ENCODE assay signal across 20 cellular contexts in genomic region chr5:77010281-77010680, GRCh38. TPM values are rescaled to one million over a fixed set of nuclear protein-coding genes. Genes with fewer than 3 reads are reported as not detected.
DNase-seq lines count a peak whose midpoint lies in the region; ATAC-seq, FAIRE-seq and TF ChIP-seq lines count a peak whose summit lies in the region.
"Had no signal": no experiment of that assay in that cellular context is flagged by ENCODE, and none has a peak within 500 bp of the region (broad histone marks: within the 10 kb centered on the region; RNA-seq: fewer than 3 reads in every experiment).

No MANE protein-coding gene starts in this region.

- H3K27ac Mint-ChIP-seq in astrocyte (ENCODE audit: unreplicated experiment), result no peak overlapping the region
- H3K27ac Mint-ChIP-seq: CD4-positive, alpha-beta memory T cell; H9 had no signal

- H3K27me3 Mint-ChIP-seq in astrocyte (ENCODE audit: low read depth, unreplicated experiment), result peaks cover 1% of the 10 kb centered on the region

- H3K36me3 ChIP-seq in SK-N-SH (replicated peaks in 1 of 2; ENCODE audit: control insufficient read depth in 1 of 2, insufficient read depth in 2 of 2, low read length in 1 of 2) (no peaks in the 10 kb centered on the region), astrocyte (ENCODE audit: insufficient read depth, low read length) (no peaks in the 10 kb centered on the region)

- FAIRE-seq in astrocyte (lab: Jason Lieb, UNC), result no peak
- FAIRE-seq: A549, G401.6, GM12892, H1 had no signal

- no peak for ATAC-seq in SK-N-SH treated with all-trans-retinoic acid at 6 μM for 48 hours
- ATAC-seq in GM21423 (IDR thresholded peaks at IDR 0.05; ENCODE audit: unreplicated experiment), result no peak
- ATAC-seq: A549, HCT116 had no signal

- H3K4me3 Mint-ChIP-seq in astrocyte (ENCODE audit: unreplicated experiment), result no peak overlapping the region
- H3K4me3 Mint-ChIP-seq: CD4-positive, alpha-beta memory T cell; H9 had no signal

- DNase-seq in SK-N-SH, result no peak
- peak; percentile 26 for DNase-seq in astrocyte (ENCODE audit: low read depth)
- peak; percentile 75 for DNase-seq in retinal pigment epithelial cell (ENCODE audit: low read depth)
- DNase-seq in glomerular visceral epithelial cell (ENCODE audit: extremely low spot score), result no peak
- DNase-seq: 8988T; C1 segment of cervical spinal cord; Caco-2; CD4-positive, alpha-beta memory T cell; DMS153; DND-41; GM23248; H9 had no signal

- H3K9me2 ChIP-seq in SK-N-SH, result no peaks in the 10 kb centered on the region

- no peaks in the 10 kb centered on the region for H3K9me3 Mint-ChIP-seq in astrocyte (ENCODE audit: unreplicated experiment)

- H3F3A ChIP-seq in SK-N-SH (replicated peaks; ENCODE audit: insufficient read depth), result no peaks in the 10 kb centered on the region

- TF ChIP-seq CTCF in SK-N-SH (IDR thresholded peaks at IDR 0.05), result no peak
- TF ChIP-seq CTCF in astrocyte (IDR thresholded peaks at IDR 0.05; ENCODE audit: insufficient read depth, low read depth, low read length), result no peak
- no peak for TF ChIP-seq CTCF in retinal pigment epithelial cell (conservative IDR thresholded peaks at IDR 0.05; ENCODE audit: low read depth, low read length)

- no peak for TF ChIP-seq EP300 in SK-N-SH (IDR thresholded peaks at IDR 0.05; ENCODE audit: borderline replicate concordance in 1 of 2, low read depth in 1 of 2, low read length in 1 of 2)

- H3K4me1 ChIP-seq in SK-N-SH (ENCODE audit: control insufficient read depth in 1 of 2, insufficient read depth in 2 of 2, low read depth in 1 of 2, low read length in 1 of 2), result no peaks in the 10 kb centered on the region; a peak in 1 of 4 replicates
- H3K4me1 ChIP-seq in astrocyte (ENCODE audit: insufficient read depth, low read length), result no peaks in the 10 kb centered on the region
- H3K4me1 ChIP-seq: A549, Caco-2 had no signal

- H3K4me2 ChIP-seq in SK-N-SH (no peak overlapping the region), astrocyte (ENCODE audit: low read length) (no peak overlapping the region)
- H3K4me2 ChIP-seq: A549 had no signal

- POLR2A ChIA-PET in SK-N-SH (lab: Yijun Ruan, JAX), result no interaction called here

- no peak overlapping the region for H3K27ac ChIP-seq in SK-N-SH (ENCODE audit: low read depth in 2 of 2, low read length in 1 of 2)
- H3K27ac ChIP-seq in astrocyte (ENCODE audit: low read depth, low read length), result no peak overlapping the region
- H3K27ac ChIP-seq: A549, GM23248 had no signal

- H3K36me3 Mint-ChIP-seq in astrocyte (ENCODE audit: low read depth, unreplicated experiment), result no peaks in the 10 kb centered on the region
- H3K36me3 Mint-ChIP-seq: CD4-positive, alpha-beta memory T cell had no signal

- H3K79me2 ChIP-seq in SK-N-SH (ENCODE audit: insufficient read depth), result no peaks in the 10 kb centered on the region
- H3K79me2 ChIP-seq in astrocyte (ENCODE audit: insufficient read depth, low read length), result no peaks in the 10 kb centered on the region

- no peak overlapping the region for H3K4me3 ChIP-seq in SK-N-SH (ENCODE audit: low read depth in 2 of 2, low read length in 1 of 2)
- no peak overlapping the region for H3K4me3 ChIP-seq in astrocyte (ENCODE audit: insufficient read depth, low read depth, low read length)
- no peak overlapping the region for H3K4me3 ChIP-seq in retinal pigment epithelial cell (ENCODE audit: low read length)
- H3K4me3 ChIP-seq: A549, GM23248 had no signal

- no peaks in the 10 kb centered on the region for H3K9me3 ChIP-seq in SK-N-SH
- no peaks in the 10 kb centered on the region for H3K9me3 ChIP-seq in astrocyte (ENCODE audit: insufficient read depth, low read depth, low read length)
- H3K9me3 ChIP-seq: A549, Caco-2 had no signal

- peaks cover 2% of the 10 kb centered on the region for H3K4me1 Mint-ChIP-seq in astrocyte (ENCODE audit: low read depth, unreplicated experiment)

- H2AFZ ChIP-seq in SK-N-SH (ENCODE audit: low read depth) (no peak overlapping the region), astrocyte (ENCODE audit: low read depth, low read length) (no peak overlapping the region)
- H2AFZ ChIP-seq: GM23248 had no signal

- H3K9ac ChIP-seq in SK-N-SH (no peak overlapping the region), astrocyte (ENCODE audit: low read length) (no peak overlapping the region)
- H3K9ac ChIP-seq: GM23248 had no signal

- CTCF ChIA-PET in SK-N-SH (lab: Yijun Ruan, JAX), result no interaction called here

- WGBS in SK-N-SH (ENCODE audit: low lambda C conversion rate), result 49% methylated on average over 5 of the region's 5 CpGs

- H3K27me3 ChIP-seq in SK-N-SH (ENCODE audit: insufficient read depth) (no peaks in the 10 kb centered on the region), astrocyte (ENCODE audit: insufficient read depth, low read length) (no peaks in the 10 kb centered on the region)

- H4K20me1 ChIP-seq in SK-N-SH (ENCODE audit: insufficient read depth) (no peaks in the 10 kb centered on the region), astrocyte (ENCODE audit: insufficient read depth, low read length) (no peaks in the 10 kb centered on the region)

- no peak for TF ChIP-seq RAD21 in SK-N-SH (IDR thresholded peaks at IDR 0.05; ENCODE audit: low read length)

TF ChIP-seq in SK-N-SH treated with all-trans-retinoic acid at 6 μM for 48 hours, 23 proteins besides CTCF, POLR2A, EP300 and RAD21:
- TF ChIP-seq ISL1 (CRISPR knock-in tag; IDR thresholded peaks at IDR 0.05), result peak; percentile 84
- no peak for TF ChIP-seq ZNF70 (CRISPR knock-in tag; IDR thresholded peaks at IDR 0.05)

TF ChIP-seq in SK-N-SH, 30 proteins besides CTCF, POLR2A, EP300 and RAD21:
- TF ChIP-seq JUND (IDR thresholded peaks at IDR 0.05) (no peak), GATA2 (CRISPR knock-in tag; IDR thresholded peaks at IDR 0.05) (no peak), FOXJ3 (CRISPR knock-in tag; IDR thresholded peaks at IDR 0.05) (no peak), SMC3 (IDR thresholded peaks at IDR 0.05; ENCODE audit: low read depth, low read length) (no peak), NFIC (IDR thresholded peaks at IDR 0.05; ENCODE audit: borderline replicate concordance) (no peak)

RNA-seq across cellular contexts. Expression of gene AGGF1, which starts 19.9 kb away (rescaled TPM):
- polyA plus RNA-seq in SK-N-SH (2012; rRNA removed), result 9.8 and 11.0 TPM in 2 replicates
- polyA plus RNA-seq in SK-N-SH (2012; cell fraction: cytosol; rRNA removed), result 12.3 and 13.7 TPM in 2 replicates
- 10.6 and 12.2 TPM in 2 replicates for polyA plus RNA-seq in SK-N-SH (2012; cell fraction: nucleus; rRNA removed)
- 18.2 and 19.8 TPM in 2 replicates for total RNA-seq in astrocyte

RNA-seq across cellular contexts. Expression of gene CRHBP, which starts 57.4 kb away (rescaled TPM):
- polyA plus RNA-seq in SK-N-SH (2012; rRNA removed), result not detected in 2 replicates
- not detected in 2 replicates for polyA plus RNA-seq in SK-N-SH (2012; cell fraction: cytosol; rRNA removed)
- polyA plus RNA-seq in SK-N-SH (2012; cell fraction: nucleus; rRNA removed), result not detected in 2 replicates
- 2.5 and 4.7 TPM in 2 replicates for total RNA-seq in astrocyte
- total RNA-seq: Caco-2; CD4-positive, alpha-beta memory T cell; GM23248; H1; H9 had no signal
- polyA plus RNA-seq: A549; BJ; CD4-positive, alpha-beta memory T cell; GM23248 had no signal

Comparison
In these comparisons a context has a peak if more than half of its experiments do, and no peak if none do; other contexts are left out.
1. DNase-seq: peak in astrocyte (single experiment) and retinal pigment epithelial cell (single experiment); none in SK-N-SH (single experiment) and glomerular visceral epithelial cell (single experiment).